ENCODE assay signal across 11 cellular contexts in the genomic region with DNA sequence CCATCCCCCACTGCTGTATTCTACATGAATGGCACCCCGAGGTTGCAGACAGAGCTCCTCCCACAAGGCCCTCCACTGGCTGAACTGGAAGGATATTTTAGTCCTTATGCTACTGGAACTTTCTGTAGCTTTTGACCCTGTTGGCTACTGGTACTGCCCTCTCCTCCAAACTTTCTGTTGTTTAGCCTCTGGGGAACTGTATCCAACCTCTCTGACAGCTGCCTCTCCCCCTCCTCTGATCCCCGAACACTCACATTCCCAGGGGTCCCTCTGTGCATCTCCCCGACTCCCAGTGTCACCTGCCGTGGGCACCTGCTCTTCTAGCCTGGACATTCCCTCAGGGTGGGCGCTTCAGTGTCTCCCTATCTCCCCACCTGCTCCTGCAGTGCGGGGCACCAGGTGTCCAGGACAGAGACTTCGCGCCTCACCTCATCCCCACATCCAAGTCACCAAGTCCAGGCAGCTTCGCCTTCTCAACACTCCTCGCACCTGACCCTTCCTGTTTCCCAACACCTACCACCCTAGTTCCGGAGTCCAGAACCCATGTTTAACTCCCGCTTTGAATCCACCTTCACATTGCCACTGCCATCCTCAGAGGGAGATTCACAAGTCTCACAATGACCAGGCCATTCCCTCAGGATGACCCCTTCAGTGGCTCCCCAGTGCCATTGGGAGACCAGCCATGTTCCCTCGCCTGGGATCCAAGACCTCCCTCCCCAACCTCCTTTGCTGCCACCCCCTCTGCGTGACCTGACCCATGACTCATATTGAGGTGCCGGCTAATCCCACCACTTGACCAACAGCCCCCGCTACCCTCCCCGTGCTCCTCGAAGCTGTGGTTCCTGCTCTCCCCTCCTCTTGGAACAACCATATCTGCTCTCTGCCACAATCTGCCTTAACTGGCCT. TPM values are rescaled to one million over a fixed set of nuclear protein-coding genes. Genes with fewer than 3 reads are reported as not detected.
DNase-seq lines count a peak whose midpoint lies in the region; TF ChIP-seq lines count a peak whose summit lies in the region.
"Had no signal": no experiment of that assay in that cellular context is flagged by ENCODE, and none has a peak within 500 bp of the region (broad histone marks: within the 10 kb centered on the region; RNA-seq: fewer than 3 reads in every experiment).

No MANE protein-coding gene starts in this region.

- DNase-seq in activated naive CD4-positive, alpha-beta T cell treated with anti-CD3 and anti-CD28 coated beads, Interleukin-2, amount 10 ng/mL, durations not matched to agents 7 days and 5 days, result no peak
- no peak for DNase-seq in activated naive CD4-positive, alpha-beta T cell treated with Interleukin-2 at 50 U/mL for 16 hours
- DNase-seq in mesenchymal stem cell, result peak; percentile 24
- DNase-seq in suprapubic skin (ENCODE audit: low spot score in 2 of 2), result no peak
- no peak for DNase-seq in SKM-1 (lab: John Stamatoyannopoulos, UW; ENCODE audit: unreplicated experiment)
- no peak for DNase-seq in activated CD4-positive, alpha-beta T cell treated with anti-CD3 and anti-CD28 coated beads, Interleukin-2, amount 50 U/mL, for 4 hours
- no peak for DNase-seq in GM03348 (ENCODE audit: low spot score)
- DNase-seq: activated T-cell treated with anti-CD3 and anti-CD28 coated beads, Interleukin-2, amount 50 U/mL, for 72 hours; GF-D8; stimulated activated CD4-positive, alpha-beta T cell treated with anti-CD3 and anti-CD28 coated beads, Interleukin-12 subunit alpha, Interleukin-12 subunit beta, amount 100 ng/mL, for 4 hours had no signal

- H2AK5ac ChIP-seq in mesenchymal stem cell (ENCODE audit: low read length, severe bottlenecking), result peak overlapping the region; percentile 40

- peak overlapping the region; percentile 72 for H2AFZ ChIP-seq in mesenchymal stem cell (ENCODE audit: low read depth, low read length)

- TF ChIP-seq POLR2A in suprapubic skin (IDR thresholded peaks at IDR 0.05), result no peak

- TF ChIP-seq CTCF in brain (conservative IDR thresholded peaks at IDR 0.05) (no peak), suprapubic skin (IDR thresholded peaks at IDR 0.05) (no peak)

- no peaks in the 10 kb centered on the region for H3K27me3 Mint-ChIP-seq in activated naive CD4-positive, alpha-beta T cell treated with anti-CD3 and anti-CD28 coated beads, Interleukin-2, amount 10 ng/mL, durations not matched to agents 7 days and 5 days
- peaks cover 7% of the 10 kb centered on the region for H3K27me3 Mint-ChIP-seq in brain

- H3K9me3 ChIP-seq in mesenchymal stem cell (ENCODE audit: control insufficient read depth, low read length) (no peaks in the 10 kb centered on the region), suprapubic skin (no peaks in the 10 kb centered on the region)

- H4K8ac ChIP-seq in mesenchymal stem cell (ENCODE audit: low read length), result peak overlapping the region; percentile 95

- no peaks in the 10 kb centered on the region for H3K79me1 ChIP-seq in mesenchymal stem cell (replicated peaks; ENCODE audit: low read length, poor library complexity, severe bottlenecking)

- H2BK15ac ChIP-seq in mesenchymal stem cell (ENCODE audit: low read depth, poor library complexity, severe bottlenecking), result peak overlapping the region; percentile 17

- no peak overlapping the region for H3K23ac ChIP-seq in mesenchymal stem cell (ENCODE audit: low read length in 2 of 2)

- TF ChIP-seq EP300 in suprapubic skin (IDR thresholded peaks at IDR 0.05), result no peak

- H3K4me2 ChIP-seq in mesenchymal stem cell (ENCODE audit: low read length, poor library complexity, severe bottlenecking), result peak overlapping the region; percentile 73

- H2BK5ac ChIP-seq in mesenchymal stem cell (ENCODE audit: low read depth, low read length, poor library complexity, severe bottlenecking), result no peak overlapping the region

- H3K4me1 Mint-ChIP-seq in activated naive CD4-positive, alpha-beta T cell treated with anti-CD3 and anti-CD28 coated beads, Interleukin-2, amount 10 ng/mL, durations not matched to agents 7 days and 5 days, result peaks cover 9% of the 10 kb centered on the region
- peaks cover 37% of the 10 kb centered on the region for H3K4me1 Mint-ChIP-seq in brain

- H3K27ac ChIP-seq in mesenchymal stem cell (ENCODE audit: low read length, poor library complexity, severe bottlenecking) (peak overlapping the region; percentile 99), suprapubic skin (peak overlapping the region; percentile 39)

- peaks cover 7% of the 10 kb centered on the region for H3K9me3 Mint-ChIP-seq in activated naive CD4-positive, alpha-beta T cell treated with anti-CD3 and anti-CD28 coated beads, Interleukin-2, amount 10 ng/mL, durations not matched to agents 7 days and 5 days
- H3K9me3 Mint-ChIP-seq in brain, result no peaks in the 10 kb centered on the region

- H3K14ac ChIP-seq in mesenchymal stem cell (ENCODE audit: low read length in 2 of 2), result no peak overlapping the region

- no peak overlapping the region for H3K4ac ChIP-seq in mesenchymal stem cell (ENCODE audit: low read depth in 1 of 2, low read length in 2 of 2)

- peak overlapping the region in 1 of 2 experiments; percentile 95 for H3K18ac ChIP-seq in mesenchymal stem cell (ENCODE audit: low read depth in 1 of 2, low read length in 2 of 2)

- CTCF ChIA-PET in activated naive CD4-positive, alpha-beta T cell treated with anti-CD3 and anti-CD28 coated beads, Interleukin-2, amount 10 ng/mL, durations not matched to agents 7 days and 5 days (lab: Charles Lee), result no interaction called here

- no peak overlapping the region for H4K91ac ChIP-seq in mesenchymal stem cell (ENCODE audit: low read length)

- no peak overlapping the region for H3K4me3 Mint-ChIP-seq in activated naive CD4-positive, alpha-beta T cell treated with anti-CD3 and anti-CD28 coated beads, Interleukin-2, amount 10 ng/mL, durations not matched to agents 7 days and 5 days
- H3K4me3 Mint-ChIP-seq in brain, result peak overlapping the region in 3 of 5 experiments; percentile 5 to 28 (median 21)
- H3K4me3 Mint-ChIP-seq: activated T-cell treated with anti-CD3 and anti-CD28 coated beads, Interleukin-2, amount 50 U/mL, for 72 hours had no signal

- H3K27ac Mint-ChIP-seq in activated naive CD4-positive, alpha-beta T cell treated with anti-CD3 and anti-CD28 coated beads, Interleukin-2, amount 10 ng/mL, durations not matched to agents 7 days and 5 days, result peak overlapping the region; percentile 43
- peak overlapping the region; percentile 7 to 95 (median 80) for H3K27ac Mint-ChIP-seq in brain

- H3K4me1 ChIP-seq in mesenchymal stem cell (ENCODE audit: control insufficient read depth, insufficient read depth, low read depth, low read length) (peaks cover 40% of the 10 kb centered on the region), suprapubic skin (peaks cover 22% of the 10 kb centered on the region)

- H3K36me3 ChIP-seq in mesenchymal stem cell (ENCODE audit: control insufficient read depth in 1 of 2, insufficient read depth in 2 of 2, low read depth in 1 of 2, low read length in 2 of 2) (peaks cover 0 to 17% of the 10 kb centered on the region in 2 experiments), suprapubic skin (no peaks in the 10 kb centered on the region)

- no peak overlapping the region for H2BK120ac ChIP-seq in mesenchymal stem cell (ENCODE audit: low read depth, low read length)

- peaks cover 0 to 28% of the 10 kb centered on the region in 2 experiments for H3K27me3 ChIP-seq in mesenchymal stem cell (ENCODE audit: control insufficient read depth in 1 of 2, insufficient read depth in 1 of 2, low read length in 2 of 2)
- no peaks in the 10 kb centered on the region for H3K27me3 ChIP-seq in suprapubic skin

- H3K4me3 ChIP-seq in mesenchymal stem cell (ENCODE audit: insufficient read depth in 1 of 2, low read depth in 1 of 2, low read length in 2 of 2), result no peak overlapping the region
- no peak overlapping the region for H3K4me3 ChIP-seq in suprapubic skin

- H3K36me3 Mint-ChIP-seq in activated naive CD4-positive, alpha-beta T cell treated with anti-CD3 and anti-CD28 coated beads, Interleukin-2, amount 10 ng/mL, durations not matched to agents 7 days and 5 days, result peaks cover 66% of the 10 kb centered on the region
- no peaks in the 10 kb centered on the region for H3K36me3 Mint-ChIP-seq in brain

- 82% methylated on average over 18 of the region's 18 CpGs for WGBS in mesenchymal stem cell
- 85% methylated on average over 18 of the region's 18 CpGs for WGBS in suprapubic skin

- peak overlapping the region in 1 of 2 experiments; percentile 92 for H2BK12ac ChIP-seq in mesenchymal stem cell (ENCODE audit: low read length in 2 of 2)

- no peak overlapping the region for H3K9ac ChIP-seq in mesenchymal stem cell (ENCODE audit: low read length)

RNA-seq across cellular contexts. Expression of gene BDH1, which starts 34.2 kb away (rescaled TPM):
- polyA plus RNA-seq in brain (ENCODE audit: insufficient read depth, low read depth, low replicate concordance), result 43.2 TPM
- polyA plus RNA-seq in mesenchymal stem cell (2013, experiment 1 of 2), result 2.1 TPM
- polyA plus RNA-seq in mesenchymal stem cell (2013, experiment 2 of 2), result 2.0 TPM
- total RNA-seq in suprapubic skin, result 10 to 100 TPM; 40.7 to 70.7 (median 43.1) TPM
